In genomic region chr6:107957909-107958688, GRCh38 we compare ENCODE assay signal across 1 cellular context.
TF ChIP-seq lines count a peak whose summit lies in the region.

SEC63 (minus strand) TSS chr6:107958208; CDS start chr6:107958009, 199 bp downstream.

TF ChIP-seq in K562, 482 proteins besides CTCF, POLR2A, EP300 and RAD21 (continued from another document and continues in another):
- TF ChIP-seq MGA (IDR thresholded peaks at IDR 0.05) (peak; percentile 67), KDM5B (IDR thresholded peaks at IDR 0.05; ENCODE audit: insufficient replicate concordance, low read depth, low read length) (peak; percentile 84), POLR2AphosphoS5 (IDR thresholded peaks at IDR 0.05; ENCODE audit: control insufficient read depth, insufficient read depth, low read depth, low read length) (peak; percentile 62), TFAP4 (CRISPR knock-in tag; IDR thresholded peaks at IDR 0.05; ENCODE audit: borderline replicate concordance) (peak; percentile 74; the same call in 1 of the 2 replicates), BCLAF1 (IDR thresholded peaks at IDR 0.05; ENCODE audit: borderline replicate concordance in 1 of 2, control insufficient read depth in 1 of 2, low read depth in 2 of 2, low read length in 1 of 2) (no peak), JUN (IDR thresholded peaks at IDR 0.05; ENCODE audit: borderline replicate concordance, low read depth, low read length) (no peak), JUN (CRISPR knock-in tag; IDR thresholded peaks at IDR 0.05; ENCODE audit: borderline replicate concordance) (0 out of 2 replicates have a peak, but pooled peaks have one; percentile 23), MEF2A (IDR thresholded peaks at IDR 0.05; ENCODE audit: control insufficient read depth, low read depth, low read length) (no peak), ZBTB8A (IDR thresholded peaks at IDR 0.05; ENCODE audit: partially characterized antibody) (no peak), OTX1 (CRISPR knock-in tag; IDR thresholded peaks at IDR 0.05) (peak; percentile 79; the same call in 1 of the 2 replicates), HNRNPK (IDR thresholded peaks at IDR 0.05; ENCODE audit: low read depth, low read length, poor library complexity, severe bottlenecking) (no peak), MAX (CRISPR knock-in tag; IDR thresholded peaks at IDR 0.05) (peak; percentile 64; the same call in 1 of the 2 replicates), TAF7 (tag; IDR thresholded peaks at IDR 0.05) (0 out of 2 replicates have a peak, but pooled peaks have one; percentile 51), MIER1 (IDR thresholded peaks at IDR 0.05; ENCODE audit: low read depth) (no peak), YY1 (IDR thresholded peaks at IDR 0.05; ENCODE audit: borderline replicate concordance in 1 of 3, control insufficient read depth in 1 of 3, extremely low read depth in 1 of 3, insufficient read depth in 3 of 3, insufficient read length in 1 of 3, insufficient replicate concordance in 2 of 3, low read depth in 1 of 3, low read length in 2 of 3) (peak in 2 of 3 experiments; percentile 41 to 60), REST (CRISPR knock-in tag; IDR thresholded peaks at IDR 0.05; ENCODE audit: low read depth) (peak; percentile 71; the same call in 1 of the 2 replicates), PRPF4 (IDR thresholded peaks at IDR 0.05; ENCODE audit: insufficient read depth, low read depth, low read length, poor library complexity, severe bottlenecking) (peak; percentile 53), NKRF (IDR thresholded peaks at IDR 0.05; ENCODE audit: borderline replicate concordance) (peak; percentile 13; the same call in 1 of the 2 replicates), SUPT5H (IDR thresholded peaks at IDR 0.05) (peak; percentile 89), RNF2 (IDR thresholded peaks at IDR 0.05) (0 out of 2 replicates have a peak, but pooled peaks have one; percentile 16), ZNF324 (CRISPR knock-in tag; IDR thresholded peaks at IDR 0.05) (no peak), HMGXB4 (CRISPR knock-in tag; IDR thresholded peaks at IDR 0.05) (0 out of 2 replicates have a peak, but pooled peaks have one; percentile 56), CTBP1 (IDR thresholded peaks at IDR 0.05; ENCODE audit: borderline replicate concordance) (0 out of 2 replicates have a peak, but pooled peaks have one; percentile 15)
